Comparison of ENCODE assay signal across 22 cellular contexts in the genomic region with DNA sequence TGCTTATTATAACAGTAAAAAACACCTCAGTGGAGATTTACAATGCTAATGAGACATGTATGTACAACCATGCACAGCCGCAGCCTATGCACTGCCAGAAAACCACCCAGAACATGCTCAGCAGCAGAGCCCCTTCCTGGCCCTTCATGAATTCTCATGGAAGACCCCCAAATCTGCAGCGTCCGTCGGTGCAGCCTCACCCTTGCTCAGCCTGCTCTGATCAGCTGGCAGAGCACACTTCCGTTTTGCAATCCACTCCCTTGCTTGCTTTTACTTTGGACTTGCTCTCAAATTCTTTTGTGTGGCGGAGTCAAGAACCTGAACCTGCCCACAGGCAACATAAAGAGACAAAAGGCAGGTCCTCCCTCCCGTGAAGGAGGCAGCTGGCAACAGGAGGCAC.
"Had no signal": no experiment of that assay in that cellular context is flagged by ENCODE, and none has a peak within 500 bp of the region (broad histone marks: within the 10 kb centered on the region; RNA-seq: fewer than 3 reads in every experiment).

No MANE protein-coding gene starts in this region.

- H3K27me3 ChIP-seq: neural progenitor cell, upper lobe of left lung, uterus had no signal

- ATAC-seq: foreskin keratinocyte; left cardiac atrium; psoas muscle; sciatic nerve; stimulated activated memory B cell treated with anti-CD40 and anti-IgM and Interleukin-4, amounts not matched to agents 10 μg/mL and 1 μg/mL and 100 μg/mL, for 72 hours had no signal

- H3K4me1 ChIP-seq: foreskin keratinocyte, left ventricle myocardium inferior, lower lobe of right lung, neural progenitor cell, parathyroid adenoma, psoas muscle, spleen, upper lobe of left lung, uterus had no signal

- H3K36me3 ChIP-seq: left ventricle myocardium inferior, lower lobe of right lung, neural progenitor cell, spleen, tibial artery, upper lobe of left lung, uterus had no signal

- H2AFZ ChIP-seq: neural progenitor cell, parathyroid adenoma had no signal

- FAIRE-seq: keratinocyte had no signal

- H3K79me2 ChIP-seq: parathyroid adenoma had no signal

- H3K4me3 ChIP-seq: left ventricle myocardium inferior, lower lobe of right lung, neural progenitor cell, psoas muscle, spleen, tibial artery, upper lobe of left lung, uterus had no signal

- H3K9ac ChIP-seq: neural progenitor cell, parathyroid adenoma had no signal

- H3K4me2 ChIP-seq: neural progenitor cell had no signal

- H3K9me3 ChIP-seq: left ventricle myocardium inferior, lower lobe of right lung, psoas muscle, spleen, tibial artery, upper lobe of left lung, uterus had no signal

- H3K27ac ChIP-seq: foreskin keratinocyte, left ventricle myocardium inferior, lower lobe of right lung, neural progenitor cell, parathyroid adenoma, psoas muscle, spleen, tibial artery, upper lobe of left lung, uterus had no signal

- DNase-seq: dermis blood vessel endothelial cell; erythroblast; foreskin keratinocyte; immature natural killer cell; left cardiac atrium; left ventricle myocardium inferior; lower lobe of right lung; occipital lobe; psoas muscle; retina; spleen; stimulated activated CD4-positive, alpha-beta T cell treated with anti-CD3 and anti-CD28 coated beads, Interleukin-15, amount 100 ng/mL, for 24 hours; stimulated activated CD4-positive, alpha-beta T cell treated with anti-CD3 and anti-CD28 coated beads, Interleukin-1b, Interleukin-23, amount 100 ng/mL, for 48 hours; stimulated activated CD4-positive, alpha-beta T cell treated with anti-CD3 and anti-CD28 coated beads, Interleukin-4, amount 100 ng/mL, for 24 hours; tibial artery; upper lobe of left lung; uterus had no signal
